Comparison of ENCODE assay signal across 15 cellular contexts in genomic region chr7:99864041-99864440, GRCh38. TPM values are rescaled to one million over a fixed set of nuclear protein-coding genes. Genes with fewer than 3 reads are reported as not detected.
DNase-seq lines count a peak whose midpoint lies in the region; ATAC-seq, FAIRE-seq and TF ChIP-seq lines count a peak whose summit lies in the region.
"Had no signal": no experiment of that assay in that cellular context is flagged by ENCODE, and none has a peak within 500 bp of the region (broad histone marks: within the 10 kb centered on the region; RNA-seq: fewer than 3 reads in every experiment).

No MANE protein-coding gene starts in this region.

- no peak overlapping the region for H3K4me3 Mint-ChIP-seq in astrocyte (ENCODE audit: unreplicated experiment)
- H3K4me3 Mint-ChIP-seq: CD4-positive, alpha-beta T cell had no signal

- TF ChIP-seq CTCF in astrocyte (IDR thresholded peaks at IDR 0.05; ENCODE audit: insufficient read depth, low read depth, low read length) (no peak), fibroblast of mammary gland (conservative IDR thresholded peaks at IDR 0.05; ENCODE audit: control insufficient read depth, insufficient read depth, low read depth, low read length) (no peak)

- H3K4me3 ChIP-seq in astrocyte (ENCODE audit: insufficient read depth, low read depth, low read length): no peak overlapping the region
- no peak overlapping the region for H3K4me3 ChIP-seq in fibroblast of mammary gland (ENCODE audit: control insufficient read depth, low read depth, low read length)
- H3K4me3 ChIP-seq: SJCRH30 had no signal

- ATAC-seq in GM19035 (IDR thresholded peaks at IDR 0.05; ENCODE audit: unreplicated experiment): no peak
- ATAC-seq in GM18505 (IDR thresholded peaks at IDR 0.05; ENCODE audit: unreplicated experiment): no peak

- no peaks in the 10 kb centered on the region for H3K9me3 Mint-ChIP-seq in astrocyte (ENCODE audit: unreplicated experiment)

- DNase-seq in ELR (ENCODE audit: low read depth) (peak; percentile 2), HS-27A (ENCODE audit: low read depth) (peak; percentile 12), astrocyte (ENCODE audit: low read depth) (peak; percentile 7), fibroblast of mammary gland (ENCODE audit: low read depth) (peak; percentile 20), NCI-H446 treated with DMSO at 0.1 percent for 48 hours (lab: John Stamatoyannopoulos, UW) (no peak)
- DNase-seq: Calu3; CD4-positive, alpha-beta T cell; NCI-H1048; NCI-H1694; NCI-H82; SJCRH30 had no signal

- no peak overlapping the region for H3K9ac ChIP-seq in astrocyte (ENCODE audit: low read length)

- H3K36me3 ChIP-seq in astrocyte (ENCODE audit: insufficient read depth, low read length): no peaks in the 10 kb centered on the region
- H3K36me3 ChIP-seq: SJCRH30 had no signal

- H3K4me1 Mint-ChIP-seq in astrocyte (ENCODE audit: low read depth, unreplicated experiment): peaks cover 19% of the 10 kb centered on the region

- no peaks in the 10 kb centered on the region for H3K79me2 ChIP-seq in astrocyte (ENCODE audit: insufficient read depth, low read length)

- peaks cover 10% of the 10 kb centered on the region for H3K27me3 ChIP-seq in astrocyte (ENCODE audit: insufficient read depth, low read length)
- H3K27me3 ChIP-seq: SJCRH30 had no signal

- no peak overlapping the region for H3K4me2 ChIP-seq in astrocyte (ENCODE audit: low read length)

- H3K9me3 ChIP-seq in astrocyte (ENCODE audit: insufficient read depth, low read depth, low read length): peaks cover 10% of the 10 kb centered on the region

- H2AFZ ChIP-seq in astrocyte (ENCODE audit: low read depth, low read length): no peak overlapping the region

- TF ChIP-seq POLR2A in GM18505 (IDR thresholded peaks at IDR 0.05; ENCODE audit: borderline replicate concordance, extremely low read depth, insufficient read depth, insufficient read length): no peak

- no peak overlapping the region for H3K27ac Mint-ChIP-seq in astrocyte (ENCODE audit: unreplicated experiment)
- H3K27ac Mint-ChIP-seq: CD4-positive, alpha-beta T cell had no signal

- H3K36me3 Mint-ChIP-seq in astrocyte (ENCODE audit: low read depth, unreplicated experiment): no peaks in the 10 kb centered on the region

- H3K27me3 Mint-ChIP-seq in astrocyte (ENCODE audit: low read depth, unreplicated experiment): no peaks in the 10 kb centered on the region

- H4K20me1 ChIP-seq in astrocyte (ENCODE audit: insufficient read depth, low read length): peaks cover 3% of the 10 kb centered on the region

- no peak for FAIRE-seq in astrocyte (lab: Jason Lieb, UNC)
- FAIRE-seq: H54 had no signal

- peaks cover 16% of the 10 kb centered on the region for H3K4me1 ChIP-seq in astrocyte (ENCODE audit: insufficient read depth, low read length)

- H3K27ac ChIP-seq in astrocyte (ENCODE audit: low read depth, low read length): no peak overlapping the region
- H3K27ac ChIP-seq: SJCRH30 had no signal

RNA-seq across cellular contexts. Expression of gene OR2AE1, which starts 12.8 kb away (rescaled TPM):
- not detected in 2 replicates for total RNA-seq in astrocyte
- total RNA-seq: Calu3; CD4-positive, alpha-beta T cell; Daoy had no signal

RNA-seq across cellular contexts. Expression of gene CYP3A43, which starts 36.2 kb away (rescaled TPM):
- not detected in 2 replicates for total RNA-seq in astrocyte
- total RNA-seq: Calu3; CD4-positive, alpha-beta T cell; Daoy; SJCRH30 had no signal

RNA-seq across cellular contexts. Expression of gene TRIM4, which starts 55.3 kb away (rescaled TPM):
- total RNA-seq in astrocyte: 4.1 and 4.6 TPM in 2 replicates
